8 cellular contexts compared by ENCODE assay signal in the genomic region with DNA sequence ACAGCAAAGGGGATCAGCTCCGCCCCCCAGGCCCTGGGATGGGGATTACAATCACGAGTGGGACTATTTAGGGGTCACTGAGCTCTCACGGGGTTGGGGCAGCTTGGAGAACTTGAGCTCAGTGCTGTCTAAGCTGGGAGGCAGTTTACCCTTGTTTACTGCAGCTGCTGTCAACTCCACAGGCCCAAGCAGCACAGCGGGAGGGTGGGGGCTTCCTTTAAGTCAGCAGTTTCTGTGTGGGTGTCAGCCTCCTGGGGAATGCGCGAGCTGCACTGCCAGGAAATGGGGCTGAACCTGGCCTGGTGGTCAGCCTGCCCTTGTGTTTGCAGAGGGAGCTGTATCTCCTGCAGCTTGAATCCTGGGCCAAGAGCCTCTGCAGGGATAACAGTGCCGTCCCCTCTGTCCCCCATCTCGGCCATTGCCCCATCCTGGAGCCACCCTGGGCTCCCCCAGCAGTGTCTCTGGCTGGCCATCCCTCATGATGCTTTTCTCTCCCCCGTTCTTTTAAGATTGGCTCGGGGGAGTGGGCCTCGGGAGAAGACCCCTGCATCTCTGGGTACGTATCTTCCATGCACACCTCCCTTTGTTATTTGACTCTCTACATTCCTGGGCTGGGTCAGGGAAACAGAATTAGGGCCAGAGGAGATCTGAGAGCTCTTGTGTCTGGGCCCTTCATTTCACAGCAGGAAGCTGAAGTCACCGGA. TPM values are rescaled to one million over a fixed set of nuclear protein-coding genes. Genes with fewer than 3 reads are reported as not detected.
DNase-seq lines count a peak whose midpoint lies in the region; ATAC-seq and TF ChIP-seq lines count a peak whose summit lies in the region.

No MANE protein-coding gene starts in this region.

- no peaks in the 10 kb centered on the region for H3K9me3 ChIP-seq in left ventricle myocardium inferior (replicated peaks)

- peak overlapping the region; percentile 13; the same call in 1 of the 2 replicates for H3K4me3 ChIP-seq in Jurkat, Clone E6-1 (ENCODE audit: low read length)
- peak overlapping the region; percentile 32 for H3K4me3 ChIP-seq in left ventricle myocardium inferior

- intact Hi-C loops in left ventricle myocardium inferior (cut with micrococcal nuclease) = no loop called here
- intact Hi-C loops in head of caudate nucleus (cut with DNase I) = no loop called here

- no peak for TF ChIP-seq CTCF in left ventricle myocardium inferior (IDR thresholded peaks at IDR 0.05; ENCODE audit: borderline replicate concordance)

- no peaks in the 10 kb centered on the region for H3K36me3 ChIP-seq in left ventricle myocardium inferior

- no peaks in the 10 kb centered on the region for H3K27me3 ChIP-seq in left ventricle myocardium inferior (ENCODE audit: low read depth)

- ATAC-seq in GM19023 (IDR thresholded peaks at IDR 0.05; ENCODE audit: unreplicated experiment) (no peak), HG02571 (IDR thresholded peaks at IDR 0.05; ENCODE audit: unreplicated experiment) (no peak)

- peak overlapping the region; percentile 96 for H3K27ac ChIP-seq in left ventricle myocardium inferior (replicated peaks)

- peaks cover 62% of the 10 kb centered on the region for H3K4me1 ChIP-seq in left ventricle myocardium inferior

- DNase-seq in Jurkat, Clone E6-1 (ENCODE audit: low read depth, low spot score) = peak; percentile 67
- peak; percentile 54 to 66 for DNase-seq in activated T-cell treated with anti-CD3 and anti-CD28 coated beads, Interleukin-2, amount 50 U/mL, for 48 hours
- DNase-seq in left ventricle myocardium inferior = peak; percentile 49
- peak; percentile 32 to 35 for DNase-seq in stimulated activated CD4-positive, alpha-beta T cell treated with anti-CD3 and anti-CD28 coated beads, Interleukin-2, amount 100 ng/mL, for 24 hours
- DNase-seq in SW 1271 (lab: John Stamatoyannopoulos, UW) = no peak
- DNase-seq in head of caudate nucleus = no peak

RNA-seq across cellular contexts. Expression of a gene that starts 30.0 kb away (rescaled TPM):
- polyA plus RNA-seq in Jurkat, Clone E6-1 (2012; ENCODE audit: insufficient read depth, insufficient read length) = 5.8 TPM
- 51.9 TPM for total RNA-seq in left ventricle myocardium inferior

Comparison
In these comparisons a context has a peak if more than half of its experiments do, and no peak if none do; other contexts are left out.
1. DNase-seq: peak in Jurkat, Clone E6-1 (single experiment), activated T-cell treated with anti-CD3 and anti-CD28 coated beads, Interleukin-2, amount 50 U/mL, for 48 hours (2 of 2), left ventricle myocardium inferior (single experiment) and stimulated activated CD4-positive, alpha-beta T cell treated with anti-CD3 and anti-CD28 coated beads, Interleukin-2, amount 100 ng/mL, for 24 hours (2 of 2); none in SW 1271 (0 of 2) and head of caudate nucleus (0 of 42).